25 cellular contexts compared by ENCODE assay signal in genomic region chr2:230930928-230931555, GRCh38. TPM values are rescaled to one million over a fixed set of nuclear protein-coding genes. Genes with fewer than 3 reads are reported as not detected.
DNase-seq lines count a peak whose midpoint lies in the region; ATAC-seq and TF ChIP-seq lines count a peak whose summit lies in the region.
"Had no signal": no experiment of that assay in that cellular context is flagged by ENCODE, and none has a peak within 500 bp of the region (broad histone marks: within the 10 kb centered on the region; RNA-seq: fewer than 3 reads in every experiment).

No MANE protein-coding gene starts in this region.

- H3K4me1 Mint-ChIP-seq in activated naive CD8-positive, alpha-beta T cell treated with anti-CD3 and anti-CD28 coated beads, Interleukin-2, amount 10 ng/mL, durations not matched to agents 7 days and 5 days, result peaks cover 29% of the 10 kb centered on the region
- peaks cover 35% of the 10 kb centered on the region for H3K4me1 Mint-ChIP-seq in activated naive CD8-positive, alpha-beta T cell treated with anti-CD3 and anti-CD28 coated beads for 36 hours
- H3K4me1 Mint-ChIP-seq in central memory CD8-positive, alpha-beta T cell, result peaks cover 39% of the 10 kb centered on the region
- peaks cover 41 to 42% of the 10 kb centered on the region in 2 donors for H3K4me1 Mint-ChIP-seq in natural killer cell treated with Interleukin-12 subunit alpha and Interleukin-12 subunit beta and Interleukin-15 and Interleukin-18, amount 100 ng/mL, for 72 hours (ENCODE audit: low read depth in 2 of 2)
- H3K4me1 Mint-ChIP-seq in type B pancreatic cell (ENCODE audit: unreplicated experiment), result peaks cover 11% of the 10 kb centered on the region

- H2AFZ ChIP-seq in Karpas-422 (ENCODE audit: low read length), result no peak overlapping the region
- H2AFZ ChIP-seq: parathyroid adenoma had no signal

- no peak for ATAC-seq in activated naive CD8-positive, alpha-beta T cell treated with anti-CD3 and anti-CD28 coated beads, Interleukin-2, amount 10 ng/mL, durations not matched to agents 7 days and 5 days (ENCODE audit: low read depth)
- ATAC-seq in central memory CD8-positive, alpha-beta T cell (replicated peaks; ENCODE audit: extremely low read depth, poor library complexity, severe bottlenecking), result no peak
- ATAC-seq in natural killer cell treated with Interleukin-12 subunit alpha and Interleukin-12 subunit beta and Interleukin-15 and Interleukin-18, amount 100 ng/mL, for 72 hours, result no peak
- ATAC-seq in HG03139 (IDR thresholded peaks at IDR 0.05; ENCODE audit: unreplicated experiment), result no peak
- ATAC-seq: gastrocnemius medialis had no signal

- H3K9me3 ChIP-seq in Karpas-422 (ENCODE audit: low read length), result no peaks in the 10 kb centered on the region
- H3K9me3 ChIP-seq: esophagus squamous epithelium, gastrocnemius medialis, uterus had no signal

- H3K27me3 ChIP-seq in Karpas-422 (ENCODE audit: low read length), result no peaks in the 10 kb centered on the region
- H3K27me3 ChIP-seq: uterus had no signal

- H3K27ac ChIP-seq in Karpas-422 (ENCODE audit: low read length), result no peak overlapping the region
- H3K27ac ChIP-seq: esophagus squamous epithelium, gastrocnemius medialis, parathyroid adenoma, uterus, WERI-Rb-1 had no signal

- H3K27me3 Mint-ChIP-seq in activated naive CD8-positive, alpha-beta T cell treated with anti-CD3 and anti-CD28 coated beads, Interleukin-2, amount 10 ng/mL, durations not matched to agents 7 days and 5 days, result peaks cover 5% of the 10 kb centered on the region
- peaks cover 3% of the 10 kb centered on the region for H3K27me3 Mint-ChIP-seq in activated naive CD8-positive, alpha-beta T cell treated with anti-CD3 and anti-CD28 coated beads for 36 hours
- H3K27me3 Mint-ChIP-seq in central memory CD8-positive, alpha-beta T cell, result no peaks in the 10 kb centered on the region
- peaks cover 31 to 39% of the 10 kb centered on the region in 2 donors for H3K27me3 Mint-ChIP-seq in natural killer cell treated with Interleukin-12 subunit alpha and Interleukin-12 subunit beta and Interleukin-15 and Interleukin-18, amount 100 ng/mL, for 72 hours
- peaks cover 13% of the 10 kb centered on the region for H3K27me3 Mint-ChIP-seq in type B pancreatic cell
- H3K27me3 Mint-ChIP-seq: CD4-positive, alpha-beta T cell had no signal

- no peaks in the 10 kb centered on the region for H3K79me2 ChIP-seq in Karpas-422 (ENCODE audit: low read length)
- H3K79me2 ChIP-seq: parathyroid adenoma had no signal

- no peak for TF ChIP-seq CTCF in type B pancreatic cell (conservative IDR thresholded peaks at IDR 0.05)

- H3K9me2 ChIP-seq in Karpas-422 (replicated peaks; ENCODE audit: insufficient read depth, low read length), result no peaks in the 10 kb centered on the region

- peak overlapping the region; percentile 25 for H3K4me3 Mint-ChIP-seq in activated naive CD8-positive, alpha-beta T cell treated with anti-CD3 and anti-CD28 coated beads, Interleukin-2, amount 10 ng/mL, durations not matched to agents 7 days and 5 days
- no peak overlapping the region for H3K4me3 Mint-ChIP-seq in activated naive CD8-positive, alpha-beta T cell treated with anti-CD3 and anti-CD28 coated beads for 36 hours
- peak overlapping the region; percentile 59 for H3K4me3 Mint-ChIP-seq in central memory CD8-positive, alpha-beta T cell
- peak overlapping the region; percentile 17 for H3K4me3 Mint-ChIP-seq in natural killer cell treated with Interleukin-12 subunit alpha and Interleukin-12 subunit beta and Interleukin-15 and Interleukin-18, amount 100 ng/mL, for 72 hours
- no peak overlapping the region for H3K4me3 Mint-ChIP-seq in type B pancreatic cell
- H3K4me3 Mint-ChIP-seq: activated naive CD4-positive, alpha-beta T cell treated with anti-CD3 and anti-CD28 coated beads, Interleukin-2, amount 10 ng/mL, durations not matched to agents 7 days and 5 days; CD4-positive, alpha-beta T cell had no signal

- H3K36me3 Mint-ChIP-seq in activated naive CD8-positive, alpha-beta T cell treated with anti-CD3 and anti-CD28 coated beads, Interleukin-2, amount 10 ng/mL, durations not matched to agents 7 days and 5 days, result peaks cover 6% of the 10 kb centered on the region
- peaks cover 8% of the 10 kb centered on the region for H3K36me3 Mint-ChIP-seq in activated naive CD8-positive, alpha-beta T cell treated with anti-CD3 and anti-CD28 coated beads for 36 hours
- peaks cover 3% of the 10 kb centered on the region for H3K36me3 Mint-ChIP-seq in central memory CD8-positive, alpha-beta T cell (ENCODE audit: insufficient read depth)
- peaks cover 8% of the 10 kb centered on the region for H3K36me3 Mint-ChIP-seq in natural killer cell treated with Interleukin-12 subunit alpha and Interleukin-12 subunit beta and Interleukin-15 and Interleukin-18, amount 100 ng/mL, for 72 hours
- H3K36me3 Mint-ChIP-seq in type B pancreatic cell, result no peaks in the 10 kb centered on the region
- H3K36me3 Mint-ChIP-seq: activated naive CD4-positive, alpha-beta T cell treated with anti-CD3 and anti-CD28 coated beads, Interleukin-2, amount 10 ng/mL, durations not matched to agents 7 days and 5 days had no signal

- no peak overlapping the region for H3K9ac ChIP-seq in Karpas-422 (ENCODE audit: low read length)
- H3K9ac ChIP-seq: parathyroid adenoma had no signal

- no peak overlapping the region for H3K4me2 ChIP-seq in Karpas-422 (ENCODE audit: low read depth, low read length, poor library complexity, severe bottlenecking)

- POLR2A ChIA-PET in activated naive CD8-positive, alpha-beta T cell treated with anti-CD3 and anti-CD28 coated beads, Interleukin-2, amount 10 ng/mL, durations not matched to agents 7 days and 5 days (lab: Charles Lee), result no interaction called here

- no peaks in the 10 kb centered on the region for H4K20me1 ChIP-seq in Karpas-422 (ENCODE audit: insufficient read depth, low read depth, low read length)

- H3K4me3 ChIP-seq in Karpas-422 (ENCODE audit: low read length), result no peak overlapping the region
- H3K4me3 ChIP-seq: esophagus squamous epithelium, gastrocnemius medialis, uterus had no signal

- H3K4me1 ChIP-seq in Karpas-422 (ENCODE audit: low read length), result no peaks in the 10 kb centered on the region
- H3K4me1 ChIP-seq: gastrocnemius medialis, parathyroid adenoma, uterus had no signal

- H3K27ac Mint-ChIP-seq in activated naive CD8-positive, alpha-beta T cell treated with anti-CD3 and anti-CD28 coated beads, Interleukin-2, amount 10 ng/mL, durations not matched to agents 7 days and 5 days, result peak overlapping the region; percentile 34
- H3K27ac Mint-ChIP-seq in activated naive CD8-positive, alpha-beta T cell treated with anti-CD3 and anti-CD28 coated beads for 36 hours, result no peak overlapping the region
- H3K27ac Mint-ChIP-seq in central memory CD8-positive, alpha-beta T cell (ENCODE audit: low read depth), result peak overlapping the region; percentile 79
- peak overlapping the region in 1 of 2 donors; percentile 21 for H3K27ac Mint-ChIP-seq in natural killer cell treated with Interleukin-12 subunit alpha and Interleukin-12 subunit beta and Interleukin-15 and Interleukin-18, amount 100 ng/mL, for 72 hours
- no peak overlapping the region for H3K27ac Mint-ChIP-seq in type B pancreatic cell
- H3K27ac Mint-ChIP-seq: activated naive CD4-positive, alpha-beta T cell treated with anti-CD3 and anti-CD28 coated beads, Interleukin-2, amount 10 ng/mL, durations not matched to agents 7 days and 5 days; CD4-positive, alpha-beta T cell had no signal

- H3K36me3 ChIP-seq in Karpas-422 (ENCODE audit: insufficient read depth, low read length), result no peaks in the 10 kb centered on the region
- H3K36me3 ChIP-seq: esophagus squamous epithelium, gastrocnemius medialis, uterus, WERI-Rb-1 had no signal

- H3K9me3 Mint-ChIP-seq in activated naive CD8-positive, alpha-beta T cell treated with anti-CD3 and anti-CD28 coated beads, Interleukin-2, amount 10 ng/mL, durations not matched to agents 7 days and 5 days, result peaks cover 7% of the 10 kb centered on the region
- peaks cover 8% of the 10 kb centered on the region for H3K9me3 Mint-ChIP-seq in activated naive CD8-positive, alpha-beta T cell treated with anti-CD3 and anti-CD28 coated beads for 36 hours
- peaks cover 6% of the 10 kb centered on the region for H3K9me3 Mint-ChIP-seq in central memory CD8-positive, alpha-beta T cell
- H3K9me3 Mint-ChIP-seq in natural killer cell treated with Interleukin-12 subunit alpha and Interleukin-12 subunit beta and Interleukin-15 and Interleukin-18, amount 100 ng/mL, for 72 hours, result peaks cover 4% of the 10 kb centered on the region
- peaks cover 8% of the 10 kb centered on the region for H3K9me3 Mint-ChIP-seq in type B pancreatic cell

- DNase-seq in activated naive CD8-positive, alpha-beta T cell treated with anti-CD3 and anti-CD28 coated beads, Interleukin-2, amount 10 ng/mL, durations not matched to agents 7 days and 5 days, result no peak
- no peak for DNase-seq in activated naive CD8-positive, alpha-beta T cell treated with anti-CD3 and anti-CD28 coated beads for 36 hours
- DNase-seq in central memory CD8-positive, alpha-beta T cell (ENCODE audit: low spot score in 2 of 2), result no peak
- DNase-seq in natural killer cell treated with Interleukin-12 subunit alpha and Interleukin-12 subunit beta and Interleukin-15 and Interleukin-18, amount 100 ng/mL, for 72 hours (ENCODE audit: low spot score), result no peak
- DNase-seq in type B pancreatic cell (ENCODE audit: extremely low spot score, unreplicated experiment), result peak; percentile 52
- DNase-seq in RPMI8226, result no peak
- no peak for DNase-seq in Karpas-422
- DNase-seq: activated CD4-positive, alpha-beta T cell treated with anti-CD3 and anti-CD28 coated beads, Interleukin-2, amount 50 U/mL, for 1 hour; activated T-cell treated with anti-CD3 and anti-CD28 coated beads for 4 hours; esophagus squamous epithelium; gastrocnemius medialis; IMR-90; mammary epithelial cell; NCI-H1417 treated with DMSO at 0.1 percent for 48 hours; NCI-H2171; NCI-H69; WERI-Rb-1 had no signal

RNA-seq across cellular contexts. Expression of gene GPR55, which starts 6.0 kb away (rescaled TPM):
- 10 to 100 TPM; 18.8 to 21.5 TPM for total RNA-seq in activated naive CD8-positive, alpha-beta T cell treated with anti-CD3 and anti-CD28 coated beads, Interleukin-2, amount 10 ng/mL, durations not matched to agents 7 days and 5 days
- total RNA-seq in activated naive CD8-positive, alpha-beta T cell treated with anti-CD3 and anti-CD28 coated beads for 36 hours, result 10 to 100 TPM; 18.8 to 20.4 TPM
- 1 to 10 TPM in 1 of 2 donors, under 1 TPM in 1; 0.26 to 5.5 TPM for total RNA-seq in natural killer cell treated with Interleukin-12 subunit alpha and Interleukin-12 subunit beta and Interleukin-15 and Interleukin-18, amount 100 ng/mL, for 72 hours
- total RNA-seq in type B pancreatic cell (ENCODE audit: low replicate concordance), result 0.24 TPM in 1 of 2 replicates, not detected in the other
- 2.9 and 9.5 TPM in 2 replicates for total RNA-seq in Karpas-422 (2014; rRNA removed; shearing (Covaris generic); ENCODE audit: low replicate concordance)
- total RNA-seq: chondrocyte, gastrocnemius medialis, IMR-90, kidney epithelial cell, mammary epithelial cell, MCF 10A, uterus had no signal

Comparison
In these comparisons a context has a peak if more than half of its experiments do, and no peak if none do; other contexts are left out.
1. H3K27ac Mint-ChIP-seq: peak in activated naive CD8-positive, alpha-beta T cell treated with anti-CD3 and anti-CD28 coated beads, Interleukin-2, amount 10 ng/mL, durations not matched to agents 7 days and 5 days (single experiment) and central memory CD8-positive, alpha-beta T cell (single experiment); none in activated naive CD8-positive, alpha-beta T cell treated with anti-CD3 and anti-CD28 coated beads for 36 hours (single experiment) and type B pancreatic cell (single experiment).
2. H3K4me3 Mint-ChIP-seq: peak in activated naive CD8-positive, alpha-beta T cell treated with anti-CD3 and anti-CD28 coated beads, Interleukin-2, amount 10 ng/mL, durations not matched to agents 7 days and 5 days (single experiment), central memory CD8-positive, alpha-beta T cell (single experiment) and natural killer cell treated with Interleukin-12 subunit alpha and Interleukin-12 subunit beta and Interleukin-15 and Interleukin-18, amount 100 ng/mL, for 72 hours (single experiment); none in activated naive CD8-positive, alpha-beta T cell treated with anti-CD3 and anti-CD28 coated beads for 36 hours (single experiment) and type B pancreatic cell (single experiment).